ENCODE assay signal across 16 cellular contexts in the genomic region with DNA sequence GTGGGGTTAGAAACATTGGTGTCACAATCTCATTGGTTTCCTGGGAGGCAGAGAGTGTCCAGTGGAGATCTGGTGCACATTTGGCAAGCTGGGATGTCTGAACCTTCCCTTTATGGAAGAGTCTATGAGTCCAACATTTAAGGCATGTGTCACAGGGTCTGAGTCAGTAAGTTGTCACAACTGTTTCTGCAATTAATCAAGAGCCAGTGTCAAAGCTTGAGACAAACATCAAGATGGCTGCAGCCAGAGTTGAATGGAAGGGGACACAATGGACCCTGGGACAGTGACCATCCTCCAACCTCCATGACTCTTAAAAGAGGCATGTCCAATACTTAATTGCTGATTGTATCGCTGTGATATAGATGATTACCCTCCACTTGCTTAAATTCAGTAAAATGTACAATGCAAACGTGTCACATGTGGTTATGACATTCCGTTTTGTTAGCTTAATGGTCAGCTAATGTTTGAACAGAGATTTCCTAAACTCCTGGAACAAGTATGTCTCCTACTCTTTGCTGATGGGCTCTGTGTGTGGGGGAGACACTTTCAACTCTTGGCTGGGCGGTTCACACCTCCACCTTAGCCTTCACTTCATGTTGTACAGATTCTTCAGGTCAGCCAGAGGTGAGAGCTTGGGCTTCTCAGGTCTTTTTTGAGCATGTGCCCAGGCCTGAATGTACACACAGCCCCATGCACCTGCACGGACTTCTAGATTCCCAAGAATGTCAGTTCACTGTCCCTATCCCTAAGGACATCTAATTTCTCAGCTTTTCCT.
A peak's percentile ranks its signal among the peaks of the same experiment; 100 is the strongest.
DNase-seq lines count a peak whose midpoint lies in the region; ATAC-seq and TF ChIP-seq lines count a peak whose summit lies in the region.
"Had no signal": no experiment of that assay in that cellular context is flagged by ENCODE, and none has a peak within 500 bp of the region (broad histone marks: within the 10 kb centered on the region; RNA-seq: fewer than 3 reads in every experiment).

No MANE protein-coding gene starts in this region.

- H3K4me1 ChIP-seq in mammary epithelial cell (ENCODE audit: insufficient read depth, low read length) (no peaks in the 10 kb centered on the region), breast epithelium (no peaks in the 10 kb centered on the region), neuronal stem cell (ENCODE audit: control insufficient read depth in 2 of 2, insufficient read depth in 1 of 2, low read depth in 1 of 2, low read length in 2 of 2) (no peaks in the 10 kb centered on the region)

- DNase-seq in mammary epithelial cell (peak; percentile 7), breast epithelium (ENCODE audit: low spot score in 2 of 2) (no peak), islet precursor cell (peak; percentile 16), mucosa of gallbladder (ENCODE audit: low spot score) (no peak), neuronal stem cell (ENCODE audit: low spot score) (no peak)
- DNase-seq: DMS79; Kasumi-1; MM.1S; NCI-H1092; NCI-H226; NCI-H510A treated with DMSO at 0.1 percent for 48 hours; NCI-H774; NK-92 treated with Interleukin-12 subunit alpha and Interleukin-12 subunit beta, amount 100 ng/mL, for 24 hours had no signal

- TF ChIP-seq CTCF in mammary epithelial cell (conservative IDR thresholded peaks at IDR 0.05 in 1 of 2, IDR thresholded peaks at IDR 0.05 in 1 of 2; ENCODE audit: extremely low read depth in 1 of 2, insufficient read depth in 1 of 2, low read depth in 1 of 2, low read length in 2 of 2) (no peak), breast epithelium (IDR thresholded peaks at IDR 0.05) (no peak), VCaP (conservative IDR thresholded peaks at IDR 0.05) (no peak)

- H3K4me2 ChIP-seq in mammary epithelial cell (ENCODE audit: insufficient read depth, low read depth, low read length) (no peak overlapping the region), neuronal stem cell (ENCODE audit: insufficient read depth, low read length, poor library complexity, severe bottlenecking) (no peak overlapping the region)

- BruUV-seq in mammary epithelial cell (replicated peaks; lab: Mats Ljungman, UMichigan) = no TSS peak

- H3K14ac ChIP-seq in neuronal stem cell (ENCODE audit: low read length) = no peak overlapping the region

- ATAC-seq in HG02678 (IDR thresholded peaks at IDR 0.05; ENCODE audit: unreplicated experiment) = no peak
- ATAC-seq: Panc1 had no signal

- no peak for TF ChIP-seq POLR2A in breast epithelium (IDR thresholded peaks at IDR 0.05)

- H3K9ac ChIP-seq in mammary epithelial cell (ENCODE audit: insufficient read depth, low read length) = no peak overlapping the region
- no peak overlapping the region for H3K9ac ChIP-seq in neuronal stem cell (ENCODE audit: low read depth, low read length, poor library complexity)

- no peak overlapping the region for H3K18ac ChIP-seq in neuronal stem cell (ENCODE audit: low read length)

- H3K23ac ChIP-seq in neuronal stem cell (ENCODE audit: low read depth, low read length, poor library complexity) = no peak overlapping the region

- H2BK5ac ChIP-seq in neuronal stem cell (ENCODE audit: low read length) = no peak overlapping the region

- H2AK5ac ChIP-seq in neuronal stem cell (ENCODE audit: low read depth, low read length) = no peak overlapping the region

- in situ Hi-C loops in mammary epithelial cell (cut with MboI; ENCODE audit: low sequenced_read_pairs in 2 of 2) = no loop called here

- H4K8ac ChIP-seq in neuronal stem cell (ENCODE audit: low read depth, low read length) = no peak overlapping the region

- H3K36me3 ChIP-seq in mammary epithelial cell (ENCODE audit: insufficient read depth, low read length) = no peaks in the 10 kb centered on the region
- no peaks in the 10 kb centered on the region for H3K36me3 ChIP-seq in breast epithelium
- no peaks in the 10 kb centered on the region for H3K36me3 ChIP-seq in neuronal stem cell (replicated peaks in 1 of 2; ENCODE audit: control insufficient read depth in 2 of 2, insufficient read depth in 2 of 2, low read length in 2 of 2)

- no peaks in the 10 kb centered on the region for H3K79me1 ChIP-seq in neuronal stem cell (ENCODE audit: low read depth, low read length)

- H3K27me3 ChIP-seq in mammary epithelial cell (ENCODE audit: insufficient read depth, low read length) (no peaks in the 10 kb centered on the region), breast epithelium (no peaks in the 10 kb centered on the region), neuronal stem cell (ENCODE audit: control insufficient read depth in 3 of 3, insufficient read depth in 3 of 3, low read depth in 1 of 3, low read length in 3 of 3) (no peaks in the 10 kb centered on the region)

- no peak overlapping the region for H3K27ac ChIP-seq in mammary epithelial cell (ENCODE audit: insufficient read depth, low read depth, low read length)
- no peak overlapping the region for H3K27ac ChIP-seq in breast epithelium
- peak overlapping the region; percentile 9; the same call in 1 of the 2 replicates for H3K27ac ChIP-seq in VCaP
- H3K27ac ChIP-seq in neuronal stem cell (replicated peaks; ENCODE audit: low read length) = no peak overlapping the region

- H2AFZ ChIP-seq in mammary epithelial cell (ENCODE audit: low read depth, low read length) (no peak overlapping the region), neuronal stem cell (ENCODE audit: low read length) (no peak overlapping the region)

- H4K91ac ChIP-seq in neuronal stem cell (ENCODE audit: low read depth, low read length, poor library complexity) = no peak overlapping the region

- peaks cover 14% of the 10 kb centered on the region for H3K9me3 ChIP-seq in mammary epithelial cell (replicated peaks; ENCODE audit: insufficient read depth, low read length)
- H3K9me3 ChIP-seq in breast epithelium = peaks cover 21 to 23% of the 10 kb centered on the region in 2 donors
- H3K9me3 ChIP-seq in neuronal stem cell (replicated peaks in 1 of 2; ENCODE audit: control insufficient read depth in 2 of 2, insufficient read depth in 1 of 2, low read depth in 1 of 2, low read length in 2 of 2) = peaks cover 0 to 2% of the 10 kb centered on the region in 2 donors

- no peak overlapping the region for H2BK15ac ChIP-seq in neuronal stem cell (ENCODE audit: low read length)

- no peaks in the 10 kb centered on the region for H3K79me2 ChIP-seq in mammary epithelial cell (ENCODE audit: insufficient read depth, low read length)

- CTCF ChIA-PET in mammary epithelial cell (lab: Charles Lee; ENCODE audit: low non-redundant PET) = no interaction called here

- H2BK120ac ChIP-seq in neuronal stem cell (ENCODE audit: low read depth, low read length) = no peak overlapping the region

- H3K4ac ChIP-seq in neuronal stem cell (ENCODE audit: low read length) = no peak overlapping the region

- intact Hi-C loops in mammary epithelial cell (cut with micrococcal nuclease) (no loop called here), breast epithelium (cut with DNase I; ENCODE audit: low total_unique reads) (loop anchor here (5.0 kb wide), 1 partner anchor 1479 kb away; no protein-coding TSS in a partner anchor)

- H3K4me3 ChIP-seq in mammary epithelial cell (replicated peaks in 1 of 3; ENCODE audit: insufficient read depth in 1 of 3, low read depth in 2 of 3, low read length in 3 of 3) = no peak overlapping the region
- no peak overlapping the region for H3K4me3 ChIP-seq in breast epithelium
- H3K4me3 ChIP-seq in neuronal stem cell (ENCODE audit: low read length in 2 of 2) = no peak overlapping the region

- WGBS in mammary epithelial cell (ENCODE audit: low coverage, missing lambda C conversion rate) = 44% methylated on average over 5 of the region's 5 CpGs
- WGBS in neuronal stem cell (ENCODE audit: extremely low coverage in 2 of 2, insufficient read length in 2 of 2, insufficient replicate concordance in 1 of 2), 2 donors = no CpG with 5 or more reads among the region's 5 CpGs

- H2BK12ac ChIP-seq in neuronal stem cell (ENCODE audit: low read length) = no peak overlapping the region

- H4K20me1 ChIP-seq in mammary epithelial cell (ENCODE audit: insufficient read depth, low read length) = no peaks in the 10 kb centered on the region

- dilution Hi-C loops in mammary epithelial cell (cut with HindIII; ENCODE audit: low sequenced_read_pairs) = no loop called here

Comparison
In these comparisons a context has a peak if more than half of its experiments do, and no peak if none do; other contexts are left out.
1. DNase-seq: peak in mammary epithelial cell (single experiment) and islet precursor cell (single experiment); none in breast epithelium (0 of 2), mucosa of gallbladder (single experiment) and neuronal stem cell (single experiment).